ENCODE assay signal across 14 cellular contexts in genomic region chr19:7267792-7268736, GRCh38. TPM values are rescaled to one million over a fixed set of nuclear protein-coding genes. Genes with fewer than 3 reads are reported as not detected.
DNase-seq lines count a peak whose midpoint lies in the region; ATAC-seq and TF ChIP-seq lines count a peak whose summit lies in the region.
"Had no signal": no experiment of that assay in that cellular context is flagged by ENCODE, and none has a peak within 500 bp of the region (broad histone marks: within the 10 kb centered on the region; RNA-seq: fewer than 3 reads in every experiment).

No MANE protein-coding gene starts in this region.

- H4K91ac ChIP-seq in IMR-90 (ENCODE audit: insufficient read depth, low read depth, low read length): no peak overlapping the region

- DNase-seq in AML-193 (lab: John Stamatoyannopoulos, UW) (peak; percentile 26 to 28), IMR-90 (no peak), WTC11 (ENCODE audit: low spot score) (no peak), mucosa of descending colon (peak in 2 of 3 donors; percentile 44 to 49), hepatic stellate cell (ENCODE audit: low spot score) (no peak), kidney tubule cell (ENCODE audit: low spot score) (no peak)
- DNase-seq: dermis blood vessel endothelial cell, HCEC 1CT, NCI-H446 treated with DMSO at 0.1 percent for 48 hours had no signal

- no peak overlapping the region for H3K18ac ChIP-seq in IMR-90 (ENCODE audit: low read depth, low read length)

- H3K9me3 ChIP-seq in IMR-90 (ENCODE audit: control insufficient read depth, insufficient read depth, low read length): peaks cover 6% of the 10 kb centered on the region; the same call in 1 of the 2 replicates
- no peaks in the 10 kb centered on the region for H3K9me3 ChIP-seq in mucosa of descending colon

- no peak overlapping the region for H2BK120ac ChIP-seq in IMR-90 (ENCODE audit: low read depth, low read length)

- H3K4me2 ChIP-seq in IMR-90 (ENCODE audit: low read depth, low read length): no peak overlapping the region
- H3K4me2 ChIP-seq: smooth muscle cell had no signal

- no peak overlapping the region for H2BK15ac ChIP-seq in IMR-90 (ENCODE audit: low read depth, low read length)

- peak overlapping the region; percentile 53 for H3K27ac Mint-ChIP-seq in WTC11
- H3K27ac Mint-ChIP-seq: stimulated activated effector memory CD8-positive, alpha-beta T cell treated with anti-CD3 and anti-CD28 coated beads, Interleukin-12 subunit alpha, Interleukin-12 subunit beta, amount 100 ng/mL, for 72 hours had no signal

- peaks cover 15% of the 10 kb centered on the region for H3K36me3 Mint-ChIP-seq in WTC11
- H3K36me3 Mint-ChIP-seq: stimulated activated effector memory CD8-positive, alpha-beta T cell treated with anti-CD3 and anti-CD28 coated beads, Interleukin-12 subunit alpha, Interleukin-12 subunit beta, amount 100 ng/mL, for 72 hours had no signal

- no peaks in the 10 kb centered on the region; the same call in 1 of the 2 replicates for H4K20me1 ChIP-seq in IMR-90 (ENCODE audit: insufficient read depth, low read length)

- 0 out of 4 replicates have a peak, but pooled peaks cover 0 to 2% of the 10 kb centered on the region in 2 experiments for H3K79me1 ChIP-seq in IMR-90 (ENCODE audit: low read depth in 1 of 2, low read length in 2 of 2)

- no peak for TF ChIP-seq RAD21 in IMR-90 (IDR thresholded peaks at IDR 0.05; ENCODE audit: low read length)

- no peak overlapping the region for H2AK5ac ChIP-seq in IMR-90 (ENCODE audit: low read depth, low read length)

- no peak for TF ChIP-seq CTCF in IMR-90 (conservative IDR thresholded peaks at IDR 0.05; ENCODE audit: low read depth, low read length)
- TF ChIP-seq CTCF in WTC11 (IDR thresholded peaks at IDR 0.05): no peak
- no peak for TF ChIP-seq CTCF in mucosa of descending colon (IDR thresholded peaks at IDR 0.05)

- H3K4me3 ChIP-seq in IMR-90 (ENCODE audit: insufficient read depth, low read depth, low read length) (no peak overlapping the region), mucosa of descending colon (no peak overlapping the region)
- H3K4me3 ChIP-seq: smooth muscle cell, tibial nerve had no signal

- no peak overlapping the region for H3K23ac ChIP-seq in IMR-90 (ENCODE audit: low read depth, low read length)

- TF ChIP-seq POLR2A in IMR-90 (IDR thresholded peaks at IDR 0.05; ENCODE audit: low read depth, low read length): no peak

- H4K8ac ChIP-seq in IMR-90 (ENCODE audit: low read depth in 2 of 2, low read length in 2 of 2): no peak overlapping the region

- no peaks in the 10 kb centered on the region for H3K27me3 Mint-ChIP-seq in WTC11 (ENCODE audit: low read depth)

- H3K27me3 ChIP-seq in IMR-90 (ENCODE audit: control insufficient read depth, insufficient read depth, low read length): no peaks in the 10 kb centered on the region
- H3K27me3 ChIP-seq: tibial nerve had no signal

- H4K5ac ChIP-seq in IMR-90 (ENCODE audit: low read depth, low read length): no peak overlapping the region

- no peak for ATAC-seq in IMR-90 (ENCODE audit: low read depth)
- no peak for ATAC-seq in WTC11
- peak; percentile 79 for ATAC-seq in mucosa of descending colon
- no peak for ATAC-seq in GM21717 (IDR thresholded peaks at IDR 0.05; ENCODE audit: unreplicated experiment)
- ATAC-seq in GM19395 (IDR thresholded peaks at IDR 0.05; ENCODE audit: unreplicated experiment): no peak
- ATAC-seq: stimulated activated effector memory CD8-positive, alpha-beta T cell treated with anti-CD3 and anti-CD28 coated beads, Interleukin-12 subunit alpha, Interleukin-12 subunit beta, amount 100 ng/mL, for 72 hours had no signal

- POLR2A ChIA-PET in IMR-90 (lab: Charles Lee; ENCODE audit: unreplicated experiment) (no interaction called here), WTC11 (lab: Charles Lee) (no interaction called here)

- peaks cover 10% of the 10 kb centered on the region for H3K36me3 ChIP-seq in IMR-90 (ENCODE audit: control insufficient read depth, insufficient read depth, low read length)
- H3K36me3 ChIP-seq in mucosa of descending colon (ENCODE audit: low read depth): no peaks in the 10 kb centered on the region

- H3K4me1 Mint-ChIP-seq in WTC11: 0 out of 2 replicates have a peak, but pooled peaks cover 3% of the 10 kb centered on the region

- no peak overlapping the region for H3K9ac ChIP-seq in IMR-90 (ENCODE audit: low read depth, low read length)

- no peak overlapping the region for H2BK20ac ChIP-seq in IMR-90 (ENCODE audit: low read depth, low read length)

- CTCF ChIA-PET in IMR-90 (lab: Yijun Ruan, JAX) (no interaction called here), WTC11 (lab: Charles Lee) (interaction anchor here (1.2 kb wide), 1 partner anchor 86 kb away, joined by 3 read pairs; no protein-coding TSS in a partner anchor)

- dilution Hi-C loops in IMR-90 (cut with HindIII; ENCODE audit: low sequenced_read_pairs, unreplicated experiment): no loop called here

- H3K4me3 Mint-ChIP-seq in WTC11: no peak overlapping the region
- H3K4me3 Mint-ChIP-seq: stimulated activated effector memory CD8-positive, alpha-beta T cell treated with anti-CD3 and anti-CD28 coated beads, Interleukin-12 subunit alpha, Interleukin-12 subunit beta, amount 100 ng/mL, for 72 hours had no signal

- H3K56ac ChIP-seq in IMR-90 (ENCODE audit: extremely low read depth, insufficient read depth, low read length): no peak overlapping the region

- H3K4me1 ChIP-seq in IMR-90 (ENCODE audit: control insufficient read depth, insufficient read depth, low read length) (no peaks in the 10 kb centered on the region), mucosa of descending colon (ENCODE audit: low read depth) (peaks cover 18% of the 10 kb centered on the region)

- H2AK9ac ChIP-seq in IMR-90 (replicated peaks; ENCODE audit: low read depth, low read length, poor library complexity): peak overlapping the region; percentile 76

- H3K27ac ChIP-seq in IMR-90 (ENCODE audit: insufficient read depth, low read length): no peak overlapping the region

- 86% methylated on average over 6 of the region's 22 CpGs; no CpG with 5 or more reads in 1 of the 2 experiments for WGBS in IMR-90 (ENCODE audit: extremely low coverage in 2 of 2, insufficient read length in 1 of 2), 2 experiments

- no peaks in the 10 kb centered on the region for H3K9me3 Mint-ChIP-seq in WTC11
- H3K9me3 Mint-ChIP-seq: stimulated activated effector memory CD8-positive, alpha-beta T cell treated with anti-CD3 and anti-CD28 coated beads, Interleukin-12 subunit alpha, Interleukin-12 subunit beta, amount 100 ng/mL, for 72 hours had no signal

- H3K9me1 ChIP-seq in IMR-90 (ENCODE audit: insufficient read depth, low read length): no peaks in the 10 kb centered on the region

- no peak overlapping the region for H2AFZ ChIP-seq in IMR-90 (replicated peaks; ENCODE audit: low read length, poor library complexity)

- H3K4ac ChIP-seq in IMR-90 (ENCODE audit: low read depth, low read length): no peak overlapping the region

- in situ Hi-C loops in IMR-90 (cut with MboI; ENCODE audit: low sequenced_read_pairs): no loop called here

- H3K14ac ChIP-seq in IMR-90 (replicated peaks; ENCODE audit: low read depth, low read length): no peak overlapping the region

- no peak overlapping the region for H2BK5ac ChIP-seq in IMR-90 (ENCODE audit: low read depth, low read length, poor library complexity, severe bottlenecking)

- intact Hi-C loops in IMR-90 (cut with micrococcal nuclease) (no loop called here), mucosa of descending colon (cut with DNase I, micrococcal nuclease) (no loop called here)

- no TSS peak for BruUV-seq in IMR-90 (replicated peaks; lab: Mats Ljungman, UMichigan)

TF ChIP-seq in IMR-90, 13 proteins besides CTCF, POLR2A, EP300 and RAD21:
- TF ChIP-seq CEBPB (IDR thresholded peaks at IDR 0.05; ENCODE audit: low read depth, low read length) (0 out of 2 replicates have a peak, but pooled peaks have one; percentile 22), MAFK (IDR thresholded peaks at IDR 0.05; ENCODE audit: low read depth, low read length) (no peak)

TF ChIP-seq in WTC11, 78 proteins besides CTCF, POLR2A, EP300 and RAD21 (continues in another document):
- TF ChIP-seq NFE2L1 (CRISPR knock-in tag; IDR thresholded peaks at IDR 0.05): no peak
- TF ChIP-seq IRF1 (CRISPR knock-in tag; IDR thresholded peaks at IDR 0.05): no peak
- no peak for TF ChIP-seq MAX (CRISPR knock-in tag; IDR thresholded peaks at IDR 0.05)
- TF ChIP-seq AR (CRISPR knock-in tag; IDR thresholded peaks at IDR 0.05): no peak

RNA-seq across cellular contexts. Expression of gene INSR, which starts 26.1 kb away (rescaled TPM):
- total RNA-seq in IMR-90 (2012; rRNA removed): 7.9 and 8.3 TPM in 2 replicates
- 2.7 and 2.8 TPM in 2 replicates for polyA plus RNA-seq in IMR-90 (2012; rRNA removed)
- polyA plus RNA-seq in IMR-90 (2012; cell fraction: cytosol; rRNA removed): 1.8 and 2.4 TPM in 2 replicates
- 4.6 and 6.0 TPM in 2 replicates for polyA plus RNA-seq in IMR-90 (2012; cell fraction: nucleus; rRNA removed; ENCODE audit: low replicate concordance)
- total RNA-seq in WTC11 (2021): 32.0 to 35.9 TPM (median 32.5 TPM) in 3 replicates
- 100 to 1,000 TPM in 1 of 3 donors, 10 to 100 TPM in 2; 74.9 to 109 (median 91.2) TPM for total RNA-seq in mucosa of descending colon

Comparison
In these comparisons a context has a peak if more than half of its experiments do, and no peak if none do; other contexts are left out.
1. DNase-seq: peak in AML-193 (2 of 2) and mucosa of descending colon (2 of 3); none in IMR-90 (single experiment), WTC11 (single experiment), hepatic stellate cell (single experiment) and kidney tubule cell (single experiment).